7 cellular contexts compared by ENCODE assay signal in genomic region chr20:60137657-60138245, GRCh38.
DNase-seq lines count a peak whose midpoint lies in the region; ATAC-seq and TF ChIP-seq lines count a peak whose summit lies in the region.

No MANE protein-coding gene starts in this region.

- H2AFZ ChIP-seq in neural cell (ENCODE audit: low read depth, low read length), result no peak overlapping the region

- no peak for TF ChIP-seq EP300 in neural cell (conservative IDR thresholded peaks at IDR 0.05; ENCODE audit: poor library complexity, severe bottlenecking)

- intact Hi-C loops in dendritic cell treated with granulocyte-macrophage colony-stimulating factor and Interleukin-4, amounts not matched to agents 40 ng/mL and 50 ng/mL, for 4 days (cut with micrococcal nuclease), result loop anchor here (2.0 kb wide), 2 partner anchors 81 to 125 kb away; no protein-coding TSS in a partner anchor

- no peaks in the 10 kb centered on the region for H3K36me3 ChIP-seq in neural cell (ENCODE audit: insufficient read depth, low read length)

- H3K27ac ChIP-seq in neural cell (ENCODE audit: low read length), result no peak overlapping the region

- ATAC-seq in HG03565 (IDR thresholded peaks at IDR 0.05; ENCODE audit: unreplicated experiment), result peak; percentile 39
- ATAC-seq in GM21367 (IDR thresholded peaks at IDR 0.05; ENCODE audit: unreplicated experiment), result no peak

- H3K4me3 ChIP-seq in neural cell (ENCODE audit: low read length), result no peak overlapping the region

- H3K9me2 ChIP-seq in neural cell (ENCODE audit: insufficient read depth, low read length), result no peaks in the 10 kb centered on the region

- H3K9ac ChIP-seq in neural cell (ENCODE audit: low read length), result no peak overlapping the region

- no peaks in the 10 kb centered on the region for H3F3A ChIP-seq in neural cell (ENCODE audit: insufficient read depth, low read length, poor library complexity, severe bottlenecking)

- DNase-seq in GF-D8 (lab: John Stamatoyannopoulos, UW) (peak; percentile 23), SHP77 treated with DMSO at 0.1 percent for 48 hours (lab: John Stamatoyannopoulos, UW) (peak; percentile 68), NCI-H1694 (lab: John Stamatoyannopoulos, UW) (no peak)

- H3K27me3 ChIP-seq in neural cell (ENCODE audit: insufficient read depth, low read depth, low read length), result no peaks in the 10 kb centered on the region

- H3K4me2 ChIP-seq in neural cell (ENCODE audit: low read length), result no peak overlapping the region

- no peaks in the 10 kb centered on the region for H3K9me3 ChIP-seq in neural cell (ENCODE audit: low read length)

- H3K4me3 Mint-ChIP-seq in dendritic cell treated with granulocyte-macrophage colony-stimulating factor and Interleukin-4, amounts not matched to agents 40 ng/mL and 50 ng/mL, for 4 days, result peak overlapping the region; percentile 75

- H3K36me3 Mint-ChIP-seq in dendritic cell treated with granulocyte-macrophage colony-stimulating factor and Interleukin-4, amounts not matched to agents 40 ng/mL and 50 ng/mL, for 4 days (ENCODE audit: low read depth), result no peaks in the 10 kb centered on the region

- H3K9me3 Mint-ChIP-seq in dendritic cell treated with granulocyte-macrophage colony-stimulating factor and Interleukin-4, amounts not matched to agents 40 ng/mL and 50 ng/mL, for 4 days, result no peaks in the 10 kb centered on the region

- H4K20me1 ChIP-seq in neural cell (ENCODE audit: insufficient read depth), result no peaks in the 10 kb centered on the region

- no peaks in the 10 kb centered on the region for H3K27me3 Mint-ChIP-seq in dendritic cell treated with granulocyte-macrophage colony-stimulating factor and Interleukin-4, amounts not matched to agents 40 ng/mL and 50 ng/mL, for 4 days

- peak; percentile 61 for TF ChIP-seq RAD21 in neural cell (conservative IDR thresholded peaks at IDR 0.05)

- no peaks in the 10 kb centered on the region for H3K79me2 ChIP-seq in neural cell (replicated peaks; ENCODE audit: insufficient read depth, low read length)

- H3K4me1 Mint-ChIP-seq in dendritic cell treated with granulocyte-macrophage colony-stimulating factor and Interleukin-4, amounts not matched to agents 40 ng/mL and 50 ng/mL, for 4 days (ENCODE audit: low read depth), result peaks cover 69% of the 10 kb centered on the region

- H3K27ac Mint-ChIP-seq in dendritic cell treated with granulocyte-macrophage colony-stimulating factor and Interleukin-4, amounts not matched to agents 40 ng/mL and 50 ng/mL, for 4 days, result peak overlapping the region; percentile 83

- TF ChIP-seq CTCF in neural cell (IDR thresholded peaks at IDR 0.05; ENCODE audit: poor library complexity, severe bottlenecking), result peak; percentile 63

TF ChIP-seq in neural cell, 6 proteins besides CTCF, POLR2A, EP300 and RAD21:
- TF ChIP-seq SMC3 (conservative IDR thresholded peaks at IDR 0.05; ENCODE audit: poor library complexity) (peak; percentile 59), POLR2AphosphoS5 (IDR thresholded peaks at IDR 0.05) (no peak)
TF ChIP-seq in neural cell: peak in this region for 1.
